ENCODE assay signal across 10 cellular contexts in the genomic region with DNA sequence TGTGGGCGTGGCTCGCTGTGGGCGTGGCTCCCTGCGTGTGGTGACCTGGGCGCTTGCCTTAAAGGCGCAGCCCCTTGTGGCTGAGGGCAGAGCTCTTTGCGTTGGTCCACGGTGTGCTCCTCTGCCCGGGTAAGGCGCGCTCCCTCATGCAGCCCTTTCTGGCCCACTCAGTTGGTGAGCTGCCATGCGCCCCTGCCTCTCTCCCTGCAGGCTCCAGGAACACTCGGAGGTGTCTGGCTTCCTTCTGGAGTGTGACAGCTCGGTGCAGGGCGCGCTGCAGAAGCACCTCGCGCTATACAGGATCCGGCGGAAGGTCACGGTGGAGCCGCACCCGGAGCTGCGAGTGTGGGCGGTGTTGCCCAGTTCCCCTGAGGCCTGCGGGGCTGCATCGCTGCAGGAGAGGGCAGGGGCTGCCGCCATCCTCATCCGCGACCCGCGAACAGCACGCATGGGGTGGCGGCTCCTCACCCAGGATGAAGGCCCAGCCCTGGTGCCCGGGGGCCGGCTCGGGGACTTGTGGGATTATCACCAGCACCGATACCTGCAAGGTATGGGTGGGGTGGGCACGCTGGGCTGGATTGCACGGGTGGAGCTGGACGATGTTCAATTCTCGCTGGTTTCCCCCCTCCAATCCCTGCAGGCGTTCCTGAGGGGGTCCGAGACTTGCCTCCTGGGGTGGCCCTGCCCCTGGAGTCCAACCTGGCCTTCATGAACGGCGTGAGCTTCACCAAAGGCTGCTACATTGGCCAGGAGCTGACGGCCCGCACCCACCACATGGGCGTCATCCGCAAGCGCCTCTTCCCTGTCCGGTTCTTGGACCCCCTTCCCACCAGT. TPM values are rescaled to one million over a fixed set of nuclear protein-coding genes. Genes with fewer than 3 reads are reported as not detected.
DNase-seq lines count a peak whose midpoint lies in the region; ATAC-seq and TF ChIP-seq lines count a peak whose summit lies in the region.
"Had no signal": no experiment of that assay in that cellular context is flagged by ENCODE, and none has a peak within 500 bp of the region (broad histone marks: within the 10 kb centered on the region; RNA-seq: fewer than 3 reads in every experiment).

No MANE protein-coding gene starts in this region.

- no peaks in the 10 kb centered on the region for H3K36me3 ChIP-seq in GM23248 (ENCODE audit: low read depth)
- peaks cover 0 to 6% of the 10 kb centered on the region in 2 donors for H3K36me3 ChIP-seq in left lung

- no peaks in the 10 kb centered on the region for H3K27me3 Mint-ChIP-seq in CD4-positive, alpha-beta T cell
- H3K27me3 Mint-ChIP-seq in activated CD4-positive, alpha-beta memory T cell treated with anti-CD3 and anti-CD28 coated beads for 36 hours = no peaks in the 10 kb centered on the region

- no peaks in the 10 kb centered on the region for H3K27me3 ChIP-seq in CD4-positive, alpha-beta T cell (ENCODE audit: control insufficient read depth, insufficient read depth, low read length)
- H3K27me3 ChIP-seq in GM23248 (replicated peaks; ENCODE audit: insufficient read depth) (no peaks in the 10 kb centered on the region), left lung (no peaks in the 10 kb centered on the region)
- H3K27me3 ChIP-seq: heart left ventricle, Peyer's patch had no signal

- ATAC-seq in CD4-positive, alpha-beta T cell (ENCODE audit: poor library complexity) = peak; percentile 69
- no peak for ATAC-seq in left lung
- no peak for ATAC-seq in HG02970 (IDR thresholded peaks at IDR 0.05; ENCODE audit: low FRiP score, unreplicated experiment)
- no peak for ATAC-seq in GM21723 (IDR thresholded peaks at IDR 0.05; ENCODE audit: unreplicated experiment)

- H3K79me2 ChIP-seq in GM23248 (ENCODE audit: insufficient read depth) = peaks cover 21% of the 10 kb centered on the region; the same call in 1 of the 2 replicates

- no peak overlapping the region for H3K4me3 ChIP-seq in GM23248
- H3K4me3 ChIP-seq in left lung = peak overlapping the region in 1 of 2 donors; percentile 22

- peak in 3 of 10 experiments; percentile 25 to 64 (median 36) for DNase-seq in CD4-positive, alpha-beta T cell
- DNase-seq in GM23248 (peak; percentile 21), left lung (peak; percentile 35 to 83), NCI-H2029 (lab: John Stamatoyannopoulos, UW) (no peak), DMS 273 treated with DMSO at 0.1 percent for 48 hours (lab: John Stamatoyannopoulos, UW) (no peak)
- DNase-seq in activated CD4-positive, alpha-beta memory T cell treated with anti-CD3 and anti-CD28 coated beads for 36 hours = peak; percentile 45

- POLR2A ChIA-PET in CD4-positive, alpha-beta T cell (lab: Charles Lee) = interaction anchor here (3.0 kb wide), 1 partner anchor 9 kb away, joined by 19 read pairs; a partner anchor contains a TSS
- POLR2A ChIA-PET in activated CD4-positive, alpha-beta memory T cell treated with anti-CD3 and anti-CD28 coated beads for 36 hours (lab: Charles Lee) = interaction anchor here (1.2 to 1.3 kb wide), 2 partner anchors 9 to 101 kb away, joined by 3 to 4 read pairs; a partner anchor contains a TSS

- in situ Hi-C loops in GM23248 (cut with MboI) = no loop called here

- H3K27ac Mint-ChIP-seq in CD4-positive, alpha-beta T cell = peak overlapping the region; percentile 36
- H3K27ac Mint-ChIP-seq in activated CD4-positive, alpha-beta memory T cell treated with anti-CD3 and anti-CD28 coated beads for 36 hours = no peak overlapping the region

- H3K4me1 ChIP-seq in GM23248 (ENCODE audit: insufficient read depth) (no peaks in the 10 kb centered on the region), left lung (peaks cover 0 to 32% of the 10 kb centered on the region in 2 donors)

- peaks cover 7% of the 10 kb centered on the region for H3K4me1 Mint-ChIP-seq in CD4-positive, alpha-beta T cell (ENCODE audit: low read depth)
- peaks cover 2% of the 10 kb centered on the region for H3K4me1 Mint-ChIP-seq in activated CD4-positive, alpha-beta memory T cell treated with anti-CD3 and anti-CD28 coated beads for 36 hours (ENCODE audit: low read depth)

- peak overlapping the region; percentile 7 for H3K4me3 Mint-ChIP-seq in CD4-positive, alpha-beta T cell
- no peak overlapping the region for H3K4me3 Mint-ChIP-seq in activated CD4-positive, alpha-beta memory T cell treated with anti-CD3 and anti-CD28 coated beads for 36 hours

- TF ChIP-seq CTCF in CD4-positive, alpha-beta T cell (IDR thresholded peaks at IDR 0.05) = no peak
- TF ChIP-seq CTCF in left lung (IDR thresholded peaks at IDR 0.05) = no peak

- no peaks in the 10 kb centered on the region for H3K9me3 Mint-ChIP-seq in CD4-positive, alpha-beta T cell
- no peaks in the 10 kb centered on the region for H3K9me3 Mint-ChIP-seq in activated CD4-positive, alpha-beta memory T cell treated with anti-CD3 and anti-CD28 coated beads for 36 hours

- H3K9me3 ChIP-seq in CD4-positive, alpha-beta T cell (ENCODE audit: control insufficient read depth, low read length) = no peaks in the 10 kb centered on the region
- H3K9me3 ChIP-seq in GM23248 (ENCODE audit: low read depth) (no peaks in the 10 kb centered on the region), left lung (peaks cover 0 to 2% of the 10 kb centered on the region in 2 donors)
- H3K9me3 ChIP-seq: heart left ventricle, Peyer's patch had no signal

- intact Hi-C loops in CD4-positive, alpha-beta T cell (cut with DNase I, micrococcal nuclease) = loop anchor here in 1 of 2 experiments (2.0 kb wide), 2 partner anchors 38 to 102 kb away; no protein-coding TSS in a partner anchor
- intact Hi-C loops in activated CD4-positive, alpha-beta memory T cell treated with anti-CD3 and anti-CD28 coated beads for 36 hours (cut with micrococcal nuclease) = no loop called here
- intact Hi-C loops in left lung (cut with DNase I) = no loop called here

- no peak overlapping the region for H3K27ac ChIP-seq in CD4-positive, alpha-beta T cell (ENCODE audit: low read depth, low read length)
- H3K27ac ChIP-seq in GM23248 (no peak overlapping the region), left lung (peak overlapping the region in 1 of 2 donors; percentile 48)

- CTCF ChIA-PET in CD4-positive, alpha-beta T cell (lab: Charles Lee) = interaction anchor here (2.1 kb wide), 1 partner anchor 10 kb away, joined by 7 read pairs; no protein-coding TSS in a partner anchor
- CTCF ChIA-PET in activated CD4-positive, alpha-beta memory T cell treated with anti-CD3 and anti-CD28 coated beads for 36 hours (lab: Charles Lee) = interaction anchor here (0.7 to 1.4 kb wide), 2 partner anchors 9 to 283 kb away, joined by 3 to 8 read pairs; a partner anchor contains a TSS

- peaks cover 7% of the 10 kb centered on the region for H3K36me3 Mint-ChIP-seq in CD4-positive, alpha-beta T cell (ENCODE audit: low read depth)
- H3K36me3 Mint-ChIP-seq in activated CD4-positive, alpha-beta memory T cell treated with anti-CD3 and anti-CD28 coated beads for 36 hours = no peaks in the 10 kb centered on the region

- H3K9ac ChIP-seq in GM23248 = no peak overlapping the region

- no peak overlapping the region for H2AFZ ChIP-seq in GM23248

- H3F3A ChIP-seq in GM23248 (ENCODE audit: insufficient read depth) = no peaks in the 10 kb centered on the region

- no peaks in the 10 kb centered on the region for H3K9me2 ChIP-seq in GM23248 (ENCODE audit: insufficient read depth)

- 90 to 98% methylated on average over 44 to 45 of the region's 52 CpGs for WGBS in GM23248 (ENCODE audit: low coverage in 1 of 2, low lambda C conversion rate in 2 of 2, missing lambda C conversion rate in 2 of 2), 2 experiments

- no peak overlapping the region for H3K4me2 ChIP-seq in GM23248 (ENCODE audit: unreplicated experiment)

- no peaks in the 10 kb centered on the region for H4K20me1 ChIP-seq in GM23248 (ENCODE audit: insufficient read depth)

RNA-seq across cellular contexts. Expression of a gene that starts 9.1 kb away (rescaled TPM):
- 10 to 100 TPM; 19.7 to 19.9 TPM for total RNA-seq in CD4-positive, alpha-beta T cell
- total RNA-seq in GM23248 (2014; rRNA removed; shearing (Covaris generic)) = 2.9 and 6.2 TPM in 2 replicates
- polyA plus RNA-seq in GM23248 (2016; fragmentation: Nextera tagmentation; extraction: Ambion mirVana) = 2.0 and 3.3 TPM in 2 replicates
- 1 to 10 TPM; 3.8 to 4.8 TPM for total RNA-seq in activated CD4-positive, alpha-beta memory T cell treated with anti-CD3 and anti-CD28 coated beads for 36 hours
- 10 to 100 TPM; 13.2 to 13.5 TPM for total RNA-seq in left lung

RNA-seq across cellular contexts. Expression of a gene that starts 25.0 kb away (rescaled TPM):
- 1 to 10 TPM; 2.1 to 2.4 TPM for total RNA-seq in CD4-positive, alpha-beta T cell
- total RNA-seq in GM23248 (2014; rRNA removed; shearing (Covaris generic)) = 0.54 and 2.7 TPM in 2 replicates
- polyA plus RNA-seq in GM23248 (2016; fragmentation: Nextera tagmentation; extraction: Ambion mirVana) = 0.08 and 0.14 TPM in 2 replicates
- total RNA-seq in activated CD4-positive, alpha-beta memory T cell treated with anti-CD3 and anti-CD28 coated beads for 36 hours = under 1 TPM; 0.41 to 0.57 TPM
- 1 to 10 TPM; 2.3 to 4.9 TPM for total RNA-seq in left lung

RNA-seq across cellular contexts. Expression of a gene that starts 33.1 kb away (rescaled TPM):
- 10 to 100 TPM; 80.8 to 82.2 TPM for total RNA-seq in CD4-positive, alpha-beta T cell
- total RNA-seq in GM23248 (2014; rRNA removed; shearing (Covaris generic)) = 3.0 and 5.2 TPM in 2 replicates
- polyA plus RNA-seq in GM23248 (2016; fragmentation: Nextera tagmentation; extraction: Ambion mirVana) = 1.1 and 1.3 TPM in 2 replicates
- total RNA-seq in activated CD4-positive, alpha-beta memory T cell treated with anti-CD3 and anti-CD28 coated beads for 36 hours = 10 to 100 TPM; 14.3 to 14.9 TPM
- total RNA-seq in left lung = 10 to 100 TPM; 20.3 to 21.2 TPM

RNA-seq across cellular contexts. Expression of a gene that starts 34.6 kb away (rescaled TPM):
- 100 to 1,000 TPM; 373 to 378 TPM for total RNA-seq in CD4-positive, alpha-beta T cell
- 324 and 340 TPM in 2 replicates for total RNA-seq in GM23248 (2014; rRNA removed; shearing (Covaris generic))
- polyA plus RNA-seq in GM23248 (2016; fragmentation: Nextera tagmentation; extraction: Ambion mirVana) = 554 and 574 TPM in 2 replicates
- 100 to 1,000 TPM; 229 to 239 TPM for total RNA-seq in activated CD4-positive, alpha-beta memory T cell treated with anti-CD3 and anti-CD28 coated beads for 36 hours
- 100 to 1,000 TPM; 217 to 221 TPM for total RNA-seq in left lung

Comparison
In these comparisons a context has a peak if more than half of its experiments do, and no peak if none do; other contexts are left out.
1. DNase-seq: peak in GM23248 (single experiment), activated CD4-positive, alpha-beta memory T cell treated with anti-CD3 and anti-CD28 coated beads for 36 hours (single experiment) and left lung (2 of 2); none in NCI-H2029 (single experiment) and DMS 273 treated with DMSO at 0.1 percent for 48 hours (single experiment).